12 cellular contexts compared by ENCODE assay signal in genomic region chr1:29688477-29689365, GRCh38.
A peak's percentile ranks its signal among the peaks of the same experiment; 100 is the strongest.
DNase-seq lines count a peak whose midpoint lies in the region; ATAC-seq, FAIRE-seq and TF ChIP-seq lines count a peak whose summit lies in the region.
"Had no signal": no experiment of that assay in that cellular context is flagged by ENCODE, and none has a peak within 500 bp of the region (broad histone marks: within the 10 kb centered on the region; RNA-seq: fewer than 3 reads in every experiment).

No MANE protein-coding gene starts in this region.

- H3K4me3 Mint-ChIP-seq in activated T-helper 1 cell treated with anti-CD3 and anti-CD28 coated beads, Interleukin-12 subunit alpha, Interleukin-12 subunit beta, Interleukin-2, Interleukin-4 antibody, amounts not matched to agents 30 ng/mL and 10 ng/mL and 1 ng/mL, durations not matched to agents 14 hours and 24 hours and 36 hours: peak overlapping the region; percentile 60
- H3K4me3 Mint-ChIP-seq: IgD-negative memory B cell had no signal

- H3K79me2 ChIP-seq in keratinocyte (ENCODE audit: control insufficient read depth, insufficient read depth, low read length): no peaks in the 10 kb centered on the region

- FAIRE-seq in keratinocyte (lab: Jason Lieb, UNC): peak; percentile 69

- POLR2A ChIA-PET in HEK293T (lab: Yijun Ruan, JAX): no interaction called here

- H3K4me1 ChIP-seq in keratinocyte (ENCODE audit: control insufficient read depth, extremely low read depth, insufficient read depth, low read length): peaks cover 23% of the 10 kb centered on the region
- H3K4me1 ChIP-seq: adrenal gland, tibial artery had no signal

- dilution Hi-C loops in keratinocyte (cut with MboI; ENCODE audit: extremely low pct_ligation_motif_present, low sequenced_read_pairs): loop anchor here (10.0 kb wide), 1 partner anchor 174 kb away; no protein-coding TSS in a partner anchor

- no peaks in the 10 kb centered on the region for H3K36me3 Mint-ChIP-seq in activated T-helper 1 cell treated with anti-CD3 and anti-CD28 coated beads, Interleukin-12 subunit alpha, Interleukin-12 subunit beta, Interleukin-2, Interleukin-4 antibody, amounts not matched to agents 30 ng/mL and 10 ng/mL and 1 ng/mL, durations not matched to agents 14 hours and 24 hours and 36 hours (ENCODE audit: low read depth)

- no peak overlapping the region for H3K4me3 ChIP-seq in keratinocyte (ENCODE audit: control insufficient read depth in 2 of 3, extremely low read depth in 1 of 3, insufficient read depth in 2 of 3, low read depth in 1 of 3, low read length in 3 of 3)
- H3K4me3 ChIP-seq: adrenal gland, tibial artery had no signal

- no peak for TF ChIP-seq CTCF in keratinocyte (optimal IDR thresholded peaks at IDR 0.05 in 1 of 3, IDR thresholded peaks at IDR 0.05 in 1 of 3, conservative IDR thresholded peaks at IDR 0.05 in 1 of 3; ENCODE audit: extremely low read depth in 1 of 3, insufficient read depth in 2 of 3, low read length in 3 of 3)

- H4K20me1 ChIP-seq in keratinocyte (ENCODE audit: control insufficient read depth, extremely low read depth, insufficient read depth, low read length): no peaks in the 10 kb centered on the region

- no peaks in the 10 kb centered on the region for H3K9me3 Mint-ChIP-seq in activated T-helper 1 cell treated with anti-CD3 and anti-CD28 coated beads, Interleukin-12 subunit alpha, Interleukin-12 subunit beta, Interleukin-2, Interleukin-4 antibody, amounts not matched to agents 30 ng/mL and 10 ng/mL and 1 ng/mL, durations not matched to agents 14 hours and 24 hours and 36 hours

- CTCF ChIA-PET in HEK293T (lab: Yijun Ruan, JAX): interaction anchor here (1.3 kb wide), 1 partner anchor 15 kb away, joined by 4 read pairs; no protein-coding TSS in a partner anchor

- intact Hi-C loops in activated T-helper 1 cell treated with anti-CD3 and anti-CD28 coated beads, Interleukin-12 subunit alpha, Interleukin-12 subunit beta, Interleukin-2, Interleukin-4 antibody, amounts not matched to agents 30 ng/mL and 10 ng/mL and 1 ng/mL, durations not matched to agents 14 hours and 24 hours and 36 hours (cut with micrococcal nuclease): loop anchor here (1.0 kb wide), 2 partner anchors 19 to 24 kb away; no protein-coding TSS in a partner anchor

- DNase-seq in AG08396 (ENCODE audit: low spot score) (peak; percentile 75), keratinocyte (ENCODE audit: low read depth, low spot score) (no peak), HEK293T (ENCODE audit: extremely low spot score) (no peak), HUDEP-2 (lab: John Stamatoyannopoulos, UW; ENCODE audit: unreplicated experiment in 76 of 76) (no peak), NCI-H2029 (lab: John Stamatoyannopoulos, UW) (no peak)
- peak; percentile 22 for DNase-seq in activated T-helper 1 cell treated with anti-CD3 and anti-CD28 coated beads, Interleukin-12 subunit alpha, Interleukin-12 subunit beta, Interleukin-2, Interleukin-4 antibody, amounts not matched to agents 30 ng/mL and 10 ng/mL and 1 ng/mL, durations not matched to agents 14 hours and 24 hours and 36 hours (ENCODE audit: low spot score)
- DNase-seq in activated CD4-positive, CD25-positive, alpha-beta regulatory T cell treated with anti-CD3 and anti-CD28 coated beads, Interleukin-2, amount 50 U/mL, for 72 hours: no peak

- H3K27me3 Mint-ChIP-seq in activated T-helper 1 cell treated with anti-CD3 and anti-CD28 coated beads, Interleukin-12 subunit alpha, Interleukin-12 subunit beta, Interleukin-2, Interleukin-4 antibody, amounts not matched to agents 30 ng/mL and 10 ng/mL and 1 ng/mL, durations not matched to agents 14 hours and 24 hours and 36 hours (ENCODE audit: insufficient read depth): peaks cover 5% of the 10 kb centered on the region

- H3K27ac ChIP-seq in keratinocyte (ENCODE audit: control insufficient read depth, insufficient read depth, low read length): no peak overlapping the region
- H3K27ac ChIP-seq: adrenal gland, tibial artery had no signal

- H2AFZ ChIP-seq in keratinocyte (ENCODE audit: control insufficient read depth, low read length): no peak overlapping the region

- H3K9me1 ChIP-seq in keratinocyte (ENCODE audit: control insufficient read depth, extremely low read depth, insufficient read depth, low read length): no peaks in the 10 kb centered on the region

- no peak overlapping the region for H3K9ac ChIP-seq in keratinocyte (ENCODE audit: control insufficient read depth, extremely low read depth, insufficient read depth, low read length)

- H3K27ac Mint-ChIP-seq in activated T-helper 1 cell treated with anti-CD3 and anti-CD28 coated beads, Interleukin-12 subunit alpha, Interleukin-12 subunit beta, Interleukin-2, Interleukin-4 antibody, amounts not matched to agents 30 ng/mL and 10 ng/mL and 1 ng/mL, durations not matched to agents 14 hours and 24 hours and 36 hours: peak overlapping the region; percentile 85
- H3K27ac Mint-ChIP-seq: IgD-negative memory B cell had no signal

- H3K27me3 ChIP-seq in keratinocyte (ENCODE audit: control insufficient read depth, extremely low read depth, insufficient read depth, low read length): peaks cover 14% of the 10 kb centered on the region
- H3K27me3 ChIP-seq: adrenal gland had no signal

- H3K4me1 Mint-ChIP-seq in activated T-helper 1 cell treated with anti-CD3 and anti-CD28 coated beads, Interleukin-12 subunit alpha, Interleukin-12 subunit beta, Interleukin-2, Interleukin-4 antibody, amounts not matched to agents 30 ng/mL and 10 ng/mL and 1 ng/mL, durations not matched to agents 14 hours and 24 hours and 36 hours (ENCODE audit: low read depth): peaks cover 54% of the 10 kb centered on the region

- peak overlapping the region; percentile 65 for H3K4me2 ChIP-seq in keratinocyte (ENCODE audit: control insufficient read depth, extremely low read depth, insufficient read depth, low read depth, low read length)

- H3K36me3 ChIP-seq in keratinocyte (ENCODE audit: control insufficient read depth in 2 of 2, extremely low read depth in 1 of 2, insufficient read depth in 2 of 2, low read length in 2 of 2): no peaks in the 10 kb centered on the region
- H3K36me3 ChIP-seq: adrenal gland, tibial artery had no signal

- no peaks in the 10 kb centered on the region for H3K9me3 ChIP-seq in keratinocyte (ENCODE audit: control insufficient read depth, low read depth, low read length)
- H3K9me3 ChIP-seq: adrenal gland had no signal

- peak; percentile 48 for ATAC-seq in GM18868 (IDR thresholded peaks at IDR 0.05; ENCODE audit: unreplicated experiment)
- ATAC-seq: Panc1 had no signal

TF ChIP-seq in HEK293T, 16 proteins besides CTCF, POLR2A, EP300 and RAD21:
- TF ChIP-seq SUZ12 (IDR thresholded peaks at IDR 0.05) (no peak), NFRKB (IDR thresholded peaks at IDR 0.05) (no peak), CTBP1 (IDR thresholded peaks at IDR 0.05; ENCODE audit: borderline replicate concordance) (no peak), BHLHE40 (IDR thresholded peaks at IDR 0.05; ENCODE audit: borderline replicate concordance) (no peak), PKNOX1 (IDR thresholded peaks at IDR 0.05) (no peak), FOXA1 (IDR thresholded peaks at IDR 0.05) (no peak), SP1 (IDR thresholded peaks at IDR 0.05) (no peak), ELF4 (IDR thresholded peaks at IDR 0.05) (no peak), ZNF384 (IDR thresholded peaks at IDR 0.05) (no peak), L3MBTL2 (conservative IDR thresholded peaks at IDR 0.05) (no peak), FOXK2 (IDR thresholded peaks at IDR 0.05) (no peak), FOXM1 (IDR thresholded peaks at IDR 0.05; ENCODE audit: borderline replicate concordance) (no peak), ARNT (IDR thresholded peaks at IDR 0.05) (no peak), HDGF (IDR thresholded peaks at IDR 0.05; ENCODE audit: borderline replicate concordance) (no peak), TARDBP (IDR thresholded peaks at IDR 0.05) (no peak)

Comparison
In these comparisons a context has a peak if more than half of its experiments do, and no peak if none do; other contexts are left out.
1. DNase-seq: peak in AG08396 (single experiment) and activated T-helper 1 cell treated with anti-CD3 and anti-CD28 coated beads, Interleukin-12 subunit alpha, Interleukin-12 subunit beta, Interleukin-2, Interleukin-4 antibody, amounts not matched to agents 30 ng/mL and 10 ng/mL and 1 ng/mL, durations not matched to agents 14 hours and 24 hours and 36 hours (single experiment); none in keratinocyte (single experiment), HEK293T (single experiment), activated CD4-positive, CD25-positive, alpha-beta regulatory T cell treated with anti-CD3 and anti-CD28 coated beads, Interleukin-2, amount 50 U/mL, for 72 hours (single experiment), HUDEP-2 (0 of 76) and NCI-H2029 (single experiment).